In genomic region chr13:52127783-52128702, GRCh38 we compare ENCODE assay signal across 8 cellular contexts. TPM values are rescaled to one million over a fixed set of nuclear protein-coding genes. Genes with fewer than 3 reads are reported as not detected.
A peak's percentile ranks its signal among the peaks of the same experiment; 100 is the strongest.
DNase-seq lines count a peak whose midpoint lies in the region; ATAC-seq lines count a peak whose summit lies in the region.

No MANE protein-coding gene starts in this region.

- no peak overlapping the region for H2AK5ac ChIP-seq in mesenchymal stem cell (ENCODE audit: low read length, severe bottlenecking)

- intact Hi-C loops in activated CD4-positive, alpha-beta memory T cell treated with anti-CD3 and anti-CD28 coated beads for 36 hours (cut with micrococcal nuclease) = loop anchor here (1.0 to 2.0 kb wide), 7 partner anchors 57 to 323 kb away; partner anchors contain the start of genes TMEM272 and VPS36

- no peak overlapping the region for H3K18ac ChIP-seq in mesenchymal stem cell (ENCODE audit: low read depth in 1 of 2, low read length in 2 of 2)

- H3K27me3 Mint-ChIP-seq in activated CD4-positive, alpha-beta memory T cell treated with anti-CD3 and anti-CD28 coated beads for 36 hours = no peaks in the 10 kb centered on the region

- H2BK15ac ChIP-seq in mesenchymal stem cell (ENCODE audit: low read depth, poor library complexity, severe bottlenecking) = no peak overlapping the region

- H3K4me1 Mint-ChIP-seq in activated CD4-positive, alpha-beta memory T cell treated with anti-CD3 and anti-CD28 coated beads for 36 hours (ENCODE audit: low read depth) = peaks cover 13% of the 10 kb centered on the region

- no peak overlapping the region for H3K27ac Mint-ChIP-seq in activated CD4-positive, alpha-beta memory T cell treated with anti-CD3 and anti-CD28 coated beads for 36 hours

- H3K4me3 ChIP-seq in endocrine pancreas (ENCODE audit: control insufficient read depth, insufficient read depth, low read length) = peak overlapping the region; percentile 68
- H3K4me3 ChIP-seq in mesenchymal stem cell (ENCODE audit: insufficient read depth in 1 of 2, low read depth in 1 of 2, low read length in 2 of 2) = peak overlapping the region; percentile 73 to 79

- H3K9me3 Mint-ChIP-seq in activated CD4-positive, alpha-beta memory T cell treated with anti-CD3 and anti-CD28 coated beads for 36 hours = no peaks in the 10 kb centered on the region

- no peak overlapping the region for H4K91ac ChIP-seq in mesenchymal stem cell (ENCODE audit: low read length)

- H3K4me1 ChIP-seq in endocrine pancreas (ENCODE audit: control insufficient read depth, insufficient read depth, low read length) = no peaks in the 10 kb centered on the region
- H3K4me1 ChIP-seq in mesenchymal stem cell (ENCODE audit: control insufficient read depth, insufficient read depth, low read depth, low read length) = peaks cover 4% of the 10 kb centered on the region

- 4% methylated on average over 31 of the region's 33 CpGs for WGBS in mesenchymal stem cell

- POLR2A ChIA-PET in activated CD4-positive, alpha-beta memory T cell treated with anti-CD3 and anti-CD28 coated beads for 36 hours (lab: Charles Lee) = no interaction called here

- H3K4ac ChIP-seq in mesenchymal stem cell (ENCODE audit: low read depth in 1 of 2, low read length in 2 of 2) = no peak overlapping the region

- ATAC-seq in GM18511 (IDR thresholded peaks at IDR 0.05; ENCODE audit: unreplicated experiment) = peak; percentile 54
- peak; percentile 64 for ATAC-seq in HG03439 (IDR thresholded peaks at IDR 0.05; ENCODE audit: unreplicated experiment)

- no peak overlapping the region for H2BK120ac ChIP-seq in mesenchymal stem cell (ENCODE audit: low read depth, low read length)

- CTCF ChIA-PET in activated CD4-positive, alpha-beta memory T cell treated with anti-CD3 and anti-CD28 coated beads for 36 hours (lab: Charles Lee) = interaction anchor here (0.6 to 4.2 kb wide), 38 partner anchors 9 to 1237 kb away, joined by 3 to 47 read pairs (median 4); partner anchors contain the start of genes ALG11, ATP7B, TMEM272 and VPS36

- no peak overlapping the region for H3K27ac ChIP-seq in mesenchymal stem cell (ENCODE audit: low read length, poor library complexity, severe bottlenecking)

- H3K4me3 Mint-ChIP-seq in activated CD4-positive, alpha-beta memory T cell treated with anti-CD3 and anti-CD28 coated beads for 36 hours = peak overlapping the region; percentile 76

- H2BK12ac ChIP-seq in mesenchymal stem cell (ENCODE audit: low read length in 2 of 2) = no peak overlapping the region

- H3K36me3 Mint-ChIP-seq in activated CD4-positive, alpha-beta memory T cell treated with anti-CD3 and anti-CD28 coated beads for 36 hours = peaks cover 17% of the 10 kb centered on the region

- H2BK5ac ChIP-seq in mesenchymal stem cell (ENCODE audit: low read depth, low read length, poor library complexity, severe bottlenecking) = no peak overlapping the region

- peak overlapping the region; percentile 72 for H2AFZ ChIP-seq in mesenchymal stem cell (ENCODE audit: low read depth, low read length)

- H3K27me3 ChIP-seq in endocrine pancreas (ENCODE audit: control insufficient read depth, insufficient read depth, low read length) (no peaks in the 10 kb centered on the region), mesenchymal stem cell (ENCODE audit: control insufficient read depth in 1 of 2, insufficient read depth in 1 of 2, low read length in 2 of 2) (peaks cover 3 to 6% of the 10 kb centered on the region in 2 experiments)

- no peak overlapping the region for H4K8ac ChIP-seq in mesenchymal stem cell (ENCODE audit: low read length)

- H3K36me3 ChIP-seq in endocrine pancreas (ENCODE audit: control insufficient read depth, insufficient read depth, low read length) (no peaks in the 10 kb centered on the region), mesenchymal stem cell (ENCODE audit: control insufficient read depth in 1 of 2, insufficient read depth in 2 of 2, low read depth in 1 of 2, low read length in 2 of 2) (peaks cover 13 to 24% of the 10 kb centered on the region in 2 experiments)

- peak; percentile 73 for DNase-seq in ACHN
- peak; percentile 68 for DNase-seq in NCI-H748 treated with DMSO at 0.1 percent for 48 hours (lab: John Stamatoyannopoulos, UW)
- DNase-seq in activated CD4-positive, alpha-beta memory T cell treated with anti-CD3 and anti-CD28 coated beads for 36 hours = peak; percentile 66
- peak; percentile 70 for DNase-seq in mesenchymal stem cell
- peak; percentile 23 for DNase-seq in stimulated activated CD8-positive, alpha-beta memory T cell treated with anti-CD3 and anti-CD28 coated beads, Interleukin-15, amount 100 ng/mL, for 1 hour (ENCODE audit: low read depth)

- H3K14ac ChIP-seq in mesenchymal stem cell (ENCODE audit: low read length in 2 of 2) = no peak overlapping the region

- peak overlapping the region; percentile 81 for H3K4me2 ChIP-seq in mesenchymal stem cell (ENCODE audit: low read length, poor library complexity, severe bottlenecking)

- no peaks in the 10 kb centered on the region for H3K79me1 ChIP-seq in mesenchymal stem cell (replicated peaks; ENCODE audit: low read length, poor library complexity, severe bottlenecking)

- in situ Hi-C loops in ACHN (cut with HindIII; ENCODE audit: low pct_ligation_motif_present, low pct_unique_long_range_greater_than_20kb, low sequenced_read_pairs) = no loop called here

- H3K9ac ChIP-seq in endocrine pancreas (ENCODE audit: control insufficient read depth, insufficient read depth, low read length) = peak overlapping the region; percentile 68
- peak overlapping the region; percentile 72 for H3K9ac ChIP-seq in mesenchymal stem cell (ENCODE audit: low read length)

- no peaks in the 10 kb centered on the region for H3K9me3 ChIP-seq in endocrine pancreas (ENCODE audit: control insufficient read depth, low read length)
- H3K9me3 ChIP-seq in mesenchymal stem cell (ENCODE audit: control insufficient read depth, low read length) = no peaks in the 10 kb centered on the region

- H3K23ac ChIP-seq in mesenchymal stem cell (ENCODE audit: low read length in 2 of 2) = no peak overlapping the region

RNA-seq across cellular contexts. Expression of gene NEK5, which starts 0.8 kb away (rescaled TPM):
- under 1 TPM in 1 of 2 experiments, not detected in 1; 0.05 TPM for total RNA-seq in activated CD4-positive, alpha-beta memory T cell treated with anti-CD3 and anti-CD28 coated beads for 36 hours
- polyA plus RNA-seq in mesenchymal stem cell (2013, experiment 1 of 2) = 0.03 TPM
- polyA plus RNA-seq in mesenchymal stem cell (2013, experiment 2 of 2) = 0.04 TPM

RNA-seq across cellular contexts. Expression of gene NEK3, which starts 31.4 kb away (rescaled TPM):
- 10 to 100 TPM; 11.0 to 12.9 TPM for total RNA-seq in activated CD4-positive, alpha-beta memory T cell treated with anti-CD3 and anti-CD28 coated beads for 36 hours
- 14.3 TPM for polyA plus RNA-seq in mesenchymal stem cell (2013, experiment 1 of 2)
- polyA plus RNA-seq in mesenchymal stem cell (2013, experiment 2 of 2) = 12.9 TPM

Comparison
In these comparisons a context has a peak if more than half of its experiments do, and no peak if none do; other contexts are left out.
1. DNase-seq: peak in every context shown above with its lines; median percentile 73 in ACHN; 70 in mesenchymal stem cell; 68 in NCI-H748 treated with DMSO at 0.1 percent for 48 hours; 66 in activated CD4-positive, alpha-beta memory T cell treated with anti-CD3 and anti-CD28 coated beads for 36 hours; 23 in stimulated activated CD8-positive, alpha-beta memory T cell treated with anti-CD3 and anti-CD28 coated beads, Interleukin-15, amount 100 ng/mL, for 1 hour.